ENCODE assay signal across 8 cellular contexts in genomic region chr17:57861737-57862409, GRCh38. TPM values are rescaled to one million over a fixed set of nuclear protein-coding genes. Genes with fewer than 3 reads are reported as not detected.
DNase-seq lines count a peak whose midpoint lies in the region; ATAC-seq and TF ChIP-seq lines count a peak whose summit lies in the region.

No MANE protein-coding gene starts in this region.

- no peak for TF ChIP-seq CTCF in upper lobe of right lung (IDR thresholded peaks at IDR 0.05)

- DNase-seq in AG08395 (ENCODE audit: low spot score) (peak; percentile 66), HT-29 (ENCODE audit: low spot score) (peak; percentile 84), medulla oblongata (ENCODE audit: extremely low spot score) (peak; percentile 60), upper lobe of right lung (peak; percentile 85), HPDE6-E6E7 (ENCODE audit: extremely low spot score) (no peak), MG63 (no peak), NOMO-1 treated with DMSO at 0.1 percent for 48 hours (lab: John Stamatoyannopoulos, UW; ENCODE audit: unreplicated experiment) (no peak)
- no peak for DNase-seq in effector memory CD4-positive, alpha-beta T cell

- H3K4me3 ChIP-seq in effector memory CD4-positive, alpha-beta T cell (ENCODE audit: insufficient read depth, low read depth, low read length, poor library complexity, severe bottlenecking), result peak overlapping the region; percentile 61
- H3K4me3 ChIP-seq in upper lobe of right lung (peak overlapping the region; percentile 58), MG63 (no peak overlapping the region)

- no peaks in the 10 kb centered on the region for H3K9me3 ChIP-seq in effector memory CD4-positive, alpha-beta T cell (ENCODE audit: control insufficient read depth, low read length)
- H3K9me3 ChIP-seq in upper lobe of right lung (no peaks in the 10 kb centered on the region), MG63 (no peaks in the 10 kb centered on the region)

- peaks cover 16% of the 10 kb centered on the region for H3K4me1 ChIP-seq in effector memory CD4-positive, alpha-beta T cell (ENCODE audit: control insufficient read depth, insufficient read depth, low read length, poor library complexity, severe bottlenecking)
- peaks cover 22% of the 10 kb centered on the region for H3K4me1 ChIP-seq in upper lobe of right lung

- peak; percentile 85 for ATAC-seq in upper lobe of right lung

- no peaks in the 10 kb centered on the region for H3K27me3 ChIP-seq in effector memory CD4-positive, alpha-beta T cell (replicated peaks; ENCODE audit: control insufficient read depth, insufficient read depth, low read length, poor library complexity, severe bottlenecking)
- H3K27me3 ChIP-seq in upper lobe of right lung (no peaks in the 10 kb centered on the region), MG63 (no peaks in the 10 kb centered on the region)

- H3K36me3 ChIP-seq in effector memory CD4-positive, alpha-beta T cell (ENCODE audit: control insufficient read depth, insufficient read depth, low read length), result no peaks in the 10 kb centered on the region
- H3K36me3 ChIP-seq in upper lobe of right lung (no peaks in the 10 kb centered on the region), MG63 (peaks cover 23% of the 10 kb centered on the region)

- H3K27ac ChIP-seq in effector memory CD4-positive, alpha-beta T cell (ENCODE audit: insufficient read depth, low read length, poor library complexity, severe bottlenecking), result no peak overlapping the region
- H3K27ac ChIP-seq in upper lobe of right lung, result peak overlapping the region; percentile 76

- intact Hi-C loops in upper lobe of right lung (cut with DNase I), result no loop called here

RNA-seq across cellular contexts. Expression of gene MRPS23, which starts 12.0 kb away (rescaled TPM):
- total RNA-seq in HT-29 (2014; rRNA removed; shearing (Covaris generic)), result 39.9 and 52.7 TPM in 2 replicates
- total RNA-seq in upper lobe of right lung, result 36.0 TPM
- total RNA-seq in MG63 (2014; rRNA removed; shearing (Covaris generic); ENCODE audit: low replicate concordance), result 34.0 and 52.0 TPM in 2 replicates

Comparison
In these comparisons a context has a peak if more than half of its experiments do, and no peak if none do; other contexts are left out.
1. DNase-seq: peak in AG08395 (single experiment), HT-29 (single experiment), medulla oblongata (single experiment) and upper lobe of right lung (single experiment); none in effector memory CD4-positive, alpha-beta T cell (0 of 3), HPDE6-E6E7 (single experiment), MG63 (single experiment) and NOMO-1 treated with DMSO at 0.1 percent for 48 hours (single experiment).